Comparison of ENCODE assay signal across 29 cellular contexts in genomic region chr17:76549215-76549518, GRCh38. TPM values are rescaled to one million over a fixed set of nuclear protein-coding genes. Genes with fewer than 3 reads are reported as not detected.
"Had no signal": no experiment of that assay in that cellular context is flagged by ENCODE, and none has a peak within 500 bp of the region (broad histone marks: within the 10 kb centered on the region; RNA-seq: fewer than 3 reads in every experiment).

No MANE protein-coding gene starts in this region.

- H3K9me3 ChIP-seq: ascending aorta, sigmoid colon, stomach, suprapubic skin, tibial artery had no signal

- H3K4me1 ChIP-seq: ascending aorta had no signal

- H3K36me3 ChIP-seq: ascending aorta, sigmoid colon, stomach, suprapubic skin, tibial artery had no signal

- H3K4me3 ChIP-seq: ascending aorta, lung, sigmoid colon, stomach, suprapubic skin, tibial artery had no signal

- DNase-seq: activated CD4-positive, alpha-beta memory T cell treated with anti-CD3 and anti-CD28 coated beads for 36 hours; activated CD4-positive, alpha-beta T cell treated with anti-CD3 and anti-CD28 coated beads, Interleukin-2, amount 10 ng/mL, durations not matched to agents 24 days and 14 days; activated CD4-positive, CD25-positive, alpha-beta regulatory T cell treated with anti-CD3 and anti-CD28 coated beads, Interleukin-2, amount 50 U/mL, for 72 hours; activated CD8-positive, alpha-beta memory T cell treated with anti-CD3 and anti-CD28 coated beads, Interleukin-2, amount 50 U/mL, for 4 hours; activated effector memory CD4-positive, alpha-beta T cell treated with anti-CD3 and anti-CD28 coated beads, Interleukin-2, amount 50 U/mL, for 16 hours; activated naive CD4-positive, alpha-beta T cell treated with anti-CD3 and anti-CD28 coated beads for 36 hours; activated naive CD8-positive, alpha-beta T cell treated with anti-CD3 and anti-CD28 coated beads for 36 hours; activated T-cell treated with anti-CD3 and anti-CD28 coated beads, Interleukin-2, amount 50 U/mL, for 1 hour; caudate nucleus; cortex of kidney; foreskin fibroblast; hypothalamus; immature natural killer cell; kidney glomerular epithelial cell; retina; sigmoid colon; small intestine; stimulated activated CD4-positive, alpha-beta T cell treated with anti-CD3 and anti-CD28 coated beads, Interleukin-2, amount 100 ng/mL, for 24 hours; stimulated activated naive B cell treated with anti-CD40 and anti-IgM and Interleukin-4, amounts not matched to agents 10 μg/mL and 1 μg/mL and 100 μg/mL, for 72 hours; stomach; T-helper 9 cell; tibial artery had no signal

- ATAC-seq: esophagus mucosa; stimulated activated naive B cell treated with anti-CD40 and anti-IgM and Interleukin-4, amounts not matched to agents 10 μg/mL and 1 μg/mL and 100 μg/mL, for 72 hours had no signal

- H3K27ac ChIP-seq: ascending aorta, sigmoid colon, tibial artery had no signal

- H3K27me3 ChIP-seq: ascending aorta, suprapubic skin had no signal

RNA-seq across cellular contexts. Expression of gene PRCD, which starts 9.3 kb away (rescaled TPM):
- total RNA-seq: activated CD4-positive, alpha-beta memory T cell treated with anti-CD3 and anti-CD28 coated beads for 36 hours; activated CD4-positive, alpha-beta T cell treated with anti-CD3 and anti-CD28 coated beads, Interleukin-2, amount 10 ng/mL, durations not matched to agents 24 days and 14 days; activated naive CD4-positive, alpha-beta T cell treated with anti-CD3 and anti-CD28 coated beads for 36 hours; activated T-helper 1 cell treated with anti-CD3 and anti-CD28 coated beads, Interleukin-12 subunit alpha, Interleukin-12 subunit beta, Interleukin-2, Interleukin-4 antibody, amounts not matched to agents 30 ng/mL and 10 ng/mL and 1 ng/mL, durations not matched to agents 14 hours and 24 hours and 36 hours; endothelial cell of umbilical vein had no signal
- polyA plus RNA-seq: endothelial cell of umbilical vein had no signal

RNA-seq across cellular contexts. Expression of gene CYGB, which starts 11.7 kb away (rescaled TPM):
- total RNA-seq: activated CD4-positive, alpha-beta memory T cell treated with anti-CD3 and anti-CD28 coated beads for 36 hours; activated CD4-positive, alpha-beta T cell treated with anti-CD3 and anti-CD28 coated beads, Interleukin-2, amount 10 ng/mL, durations not matched to agents 24 days and 14 days; activated CD8-positive, alpha-beta memory T cell treated with anti-CD3 and anti-CD28 coated beads for 36 hours; activated naive CD4-positive, alpha-beta T cell treated with anti-CD3 and anti-CD28 coated beads for 36 hours; activated T-helper 1 cell treated with anti-CD3 and anti-CD28 coated beads, Interleukin-12 subunit alpha, Interleukin-12 subunit beta, Interleukin-2, Interleukin-4 antibody, amounts not matched to agents 30 ng/mL and 10 ng/mL and 1 ng/mL, durations not matched to agents 14 hours and 24 hours and 36 hours had no signal

RNA-seq across cellular contexts. Expression of gene ST6GALNAC2, which starts 36.5 kb away (rescaled TPM):
- total RNA-seq: activated CD4-positive, alpha-beta T cell treated with anti-CD3 and anti-CD28 coated beads, Interleukin-2, amount 10 ng/mL, durations not matched to agents 24 days and 14 days; activated CD8-positive, alpha-beta memory T cell treated with anti-CD3 and anti-CD28 coated beads for 36 hours; activated naive CD4-positive, alpha-beta T cell treated with anti-CD3 and anti-CD28 coated beads for 36 hours; activated naive CD8-positive, alpha-beta T cell treated with anti-CD3 and anti-CD28 coated beads for 36 hours; activated T-helper 1 cell treated with anti-CD3 and anti-CD28 coated beads, Interleukin-12 subunit alpha, Interleukin-12 subunit beta, Interleukin-2, Interleukin-4 antibody, amounts not matched to agents 30 ng/mL and 10 ng/mL and 1 ng/mL, durations not matched to agents 14 hours and 24 hours and 36 hours had no signal
